Comparison of ENCODE assay signal across 18 cellular contexts in genomic region chr5:109304323-109304722, GRCh38.
DNase-seq lines count a peak whose midpoint lies in the region; ATAC-seq and TF ChIP-seq lines count a peak whose summit lies in the region.
"Had no signal": no experiment of that assay in that cellular context is flagged by ENCODE, and none has a peak within 500 bp of the region (broad histone marks: within the 10 kb centered on the region; RNA-seq: fewer than 3 reads in every experiment).

No MANE protein-coding gene starts in this region.

- intact Hi-C loops in psoas muscle (cut with DNase I) = loop anchor here in 1 of 2 donors (10.0 kb wide), 1 partner anchor 160 kb away; no protein-coding TSS in a partner anchor

- H3K27ac ChIP-seq in foreskin keratinocyte (no peak overlapping the region), psoas muscle (no peak overlapping the region), coronary artery (no peak overlapping the region), smooth muscle cell (ENCODE audit: low read depth) (no peak overlapping the region)
- H3K27ac ChIP-seq: 22Rv1 had no signal

- H3K27me3 ChIP-seq in foreskin keratinocyte (peaks cover 30% of the 10 kb centered on the region), psoas muscle (ENCODE audit: insufficient read depth in 3 of 3, low read length in 2 of 3) (no peaks in the 10 kb centered on the region), smooth muscle cell (ENCODE audit: low read depth) (peaks cover 4% of the 10 kb centered on the region)
- H3K27me3 ChIP-seq: BE2C, MG63 had no signal

- no peaks in the 10 kb centered on the region for H4K20me1 ChIP-seq in smooth muscle cell (ENCODE audit: low read depth)

- no peak overlapping the region for H3K9ac ChIP-seq in smooth muscle cell (ENCODE audit: low read depth)

- no peak overlapping the region for H2AFZ ChIP-seq in smooth muscle cell (ENCODE audit: low read depth)

- H3K4me1 ChIP-seq in foreskin keratinocyte (no peaks in the 10 kb centered on the region), psoas muscle (no peaks in the 10 kb centered on the region), smooth muscle cell (ENCODE audit: low read depth) (no peaks in the 10 kb centered on the region)
- H3K4me1 ChIP-seq: HAP-1 had no signal

- H3K36me3 ChIP-seq in psoas muscle (ENCODE audit: insufficient read depth in 1 of 2, low read depth in 1 of 2) = no peaks in the 10 kb centered on the region
- no peaks in the 10 kb centered on the region for H3K36me3 ChIP-seq in smooth muscle cell (ENCODE audit: low read depth)
- H3K36me3 ChIP-seq: BE2C, HAP-1, MG63 had no signal

- ATAC-seq in foreskin keratinocyte (no peak), psoas muscle (peak in 3 of 4 donors; percentile 11 to 50 (median 40))

- H3K4me3 ChIP-seq in psoas muscle (no peak overlapping the region), coronary artery (no peak overlapping the region), smooth muscle cell (no peak overlapping the region)
- H3K4me3 ChIP-seq: HAP-1, MG63 had no signal

- H3F3A ChIP-seq in smooth muscle cell (ENCODE audit: low read depth) = no peaks in the 10 kb centered on the region

- DNase-seq in DMS 273 (lab: John Stamatoyannopoulos, UW; ENCODE audit: unreplicated experiment) = peak; percentile 30
- no peak for DNase-seq in DMS 273 treated with DMSO at 0.1 percent for 48 hours (lab: John Stamatoyannopoulos, UW)
- peak; percentile 5 for DNase-seq in RPMI7951 (ENCODE audit: low read depth)
- no peak for DNase-seq in foreskin keratinocyte
- DNase-seq in psoas muscle = no peak
- no peak for DNase-seq in UCSD-AML1 (lab: John Stamatoyannopoulos, UW; ENCODE audit: unreplicated experiment)
- DNase-seq in coronary artery (ENCODE audit: low spot score) = no peak
- no peak for DNase-seq in smooth muscle cell (lab: John Stamatoyannopoulos, UW; ENCODE audit: unreplicated experiment)
- DNase-seq: BE2C; CD4-positive, alpha-beta T cell; DMS79 treated with DMSO at 0.1 percent for 48 hours; MG63; NCI-H1092; NCI-H2081 treated with DMSO at 0.1 percent for 48 hours; NCI-H2227 treated with DMSO at 0.1 percent for 48 hours; NCI-H526 had no signal

- H3K79me2 ChIP-seq in smooth muscle cell (ENCODE audit: low read depth) = no peaks in the 10 kb centered on the region

- H3K9me3 ChIP-seq in psoas muscle = no peaks in the 10 kb centered on the region
- H3K9me3 ChIP-seq in smooth muscle cell (replicated peaks; ENCODE audit: low read depth) = no peaks in the 10 kb centered on the region
- H3K9me3 ChIP-seq: BE2C, HAP-1, MG63 had no signal

- TF ChIP-seq CTCF in foreskin keratinocyte (conservative IDR thresholded peaks at IDR 0.05) (peak; percentile 24), psoas muscle (IDR thresholded peaks at IDR 0.05) (no peak), coronary artery (IDR thresholded peaks at IDR 0.05) (no peak), smooth muscle cell (IDR thresholded peaks at IDR 0.05; ENCODE audit: borderline replicate concordance, insufficient read depth, poor library complexity, severe bottlenecking) (no peak)

- no peak overlapping the region for H3K4me2 ChIP-seq in smooth muscle cell

Comparison
In these comparisons a context has a peak if more than half of its experiments do, and no peak if none do; other contexts are left out.
1. DNase-seq: peak in DMS 273 (single experiment) and RPMI7951 (single experiment); none in DMS 273 treated with DMSO at 0.1 percent for 48 hours (single experiment), foreskin keratinocyte (0 of 2), psoas muscle (0 of 2), UCSD-AML1 (single experiment), coronary artery (single experiment) and smooth muscle cell (single experiment).